In genomic region chr5:155953335-155953734, GRCh38 we compare ENCODE assay signal across 28 cellular contexts.
A peak's percentile ranks its signal among the peaks of the same experiment; 100 is the strongest.
DNase-seq lines count a peak whose midpoint lies in the region; ATAC-seq, FAIRE-seq and TF ChIP-seq lines count a peak whose summit lies in the region.
"Had no signal": no experiment of that assay in that cellular context is flagged by ENCODE, and none has a peak within 500 bp of the region (broad histone marks: within the 10 kb centered on the region; RNA-seq: fewer than 3 reads in every experiment).

No MANE protein-coding gene starts in this region.

- H3K4me2 ChIP-seq in GM23248 (ENCODE audit: unreplicated experiment) (no peak overlapping the region), GM12878 (ENCODE audit: control insufficient read depth, insufficient read depth) (no peak overlapping the region), neural cell (ENCODE audit: low read length) (no peak overlapping the region)

- no peak for DNase-seq in activated T-cell treated with anti-CD3 and anti-CD28 coated beads, Interleukin-2, amount 50 U/mL, for 4 hours
- no peak for DNase-seq in activated T-cell treated with anti-CD3 and anti-CD28 coated beads, Interleukin-2, amount 50 U/mL, for 24 hours
- DNase-seq in GM23248 = peak; percentile 23
- no peak for DNase-seq in GM12878 (ENCODE audit: low read depth, low spot score)
- no peak for DNase-seq in NCI-H2107 treated with DMSO at 0.1 percent for 48 hours (lab: John Stamatoyannopoulos, UW; ENCODE audit: unreplicated experiment)
- DNase-seq: ACHN; activated CD4-positive, CD25-positive, alpha-beta regulatory T cell; activated effector memory CD4-positive, alpha-beta T cell treated with Interleukin-2 at 50 U/mL for 16 hours; adrenal gland; CD4-positive, CD25-positive, alpha-beta regulatory T cell; dermis blood vessel endothelial cell; hippocampal formation; NCI-H1092; NCI-H510A; stimulated activated CD4-positive, alpha-beta T cell treated with anti-CD3 and anti-CD28 coated beads, Interleukin-15, amount 100 ng/mL, for 24 hours; T-helper 9 cell had no signal

- no peaks in the 10 kb centered on the region for H4K20me1 ChIP-seq in GM23248 (ENCODE audit: insufficient read depth)
- H4K20me1 ChIP-seq in GM12878 (ENCODE audit: control insufficient read depth, insufficient read depth) = no peaks in the 10 kb centered on the region
- no peaks in the 10 kb centered on the region for H4K20me1 ChIP-seq in neural cell (ENCODE audit: insufficient read depth)

- intact Hi-C loops in GM12878 (cut with micrococcal nuclease; ENCODE audit: unreplicated experiment) = no loop called here

- H3K36me3 Mint-ChIP-seq in activated T-cell treated with anti-CD3 and anti-CD28 coated beads, Interleukin-2, amount 50 U/mL, for 4 hours (ENCODE audit: insufficient read depth) = no peaks in the 10 kb centered on the region
- H3K36me3 Mint-ChIP-seq in activated T-cell treated with anti-CD3 and anti-CD28 coated beads, Interleukin-2, amount 50 U/mL, for 24 hours (ENCODE audit: low read depth) = no peaks in the 10 kb centered on the region
- H3K36me3 Mint-ChIP-seq: CD4-positive, CD25-positive, alpha-beta regulatory T cell had no signal

- H2AFZ ChIP-seq in GM23248 (no peak overlapping the region), GM12878 (ENCODE audit: control insufficient read depth, low read depth, low read length) (no peak overlapping the region), neural cell (ENCODE audit: low read depth, low read length) (no peak overlapping the region)

- no peak overlapping the region for H3K27ac ChIP-seq in GM23248
- H3K27ac ChIP-seq in GM12878 (ENCODE audit: control insufficient read depth, insufficient read depth) = no peak overlapping the region
- peak overlapping the region; percentile 64 for H3K27ac ChIP-seq in neural cell (ENCODE audit: low read length)
- H3K27ac ChIP-seq: adrenal gland, cardiac muscle cell, RWPE1, vagina had no signal

- H3K36me3 ChIP-seq in GM23248 (ENCODE audit: low read depth) (no peaks in the 10 kb centered on the region), GM12878 (ENCODE audit: control insufficient read depth in 2 of 2, insufficient read depth in 2 of 2, low read length in 1 of 2) (no peaks in the 10 kb centered on the region), neural cell (ENCODE audit: insufficient read depth, low read length) (no peaks in the 10 kb centered on the region)
- H3K36me3 ChIP-seq: adrenal gland, cardiac muscle cell, vagina had no signal

- H3K79me2 ChIP-seq in GM23248 (ENCODE audit: insufficient read depth) = no peaks in the 10 kb centered on the region
- no peaks in the 10 kb centered on the region for H3K79me2 ChIP-seq in GM12878 (ENCODE audit: control insufficient read depth, insufficient read depth, low read length)
- no peaks in the 10 kb centered on the region for H3K79me2 ChIP-seq in neural cell (replicated peaks; ENCODE audit: insufficient read depth, low read length)

- TF ChIP-seq POLR2A in GM12878 (IDR thresholded peaks at IDR 0.05; ENCODE audit: low read depth, low read length) = no peak

- peaks cover 5% of the 10 kb centered on the region; the same call in 1 of the 2 replicates for H3F3A ChIP-seq in GM23248 (ENCODE audit: insufficient read depth)
- H3F3A ChIP-seq in neural cell (ENCODE audit: insufficient read depth, low read length, poor library complexity, severe bottlenecking) = peaks cover 5% of the 10 kb centered on the region

- RAD21 ChIA-PET in GM12878 (lab: Charles Lee; ENCODE audit: unreplicated experiment) = no interaction called here

- no peak overlapping the region for H3K4me3 ChIP-seq in GM23248
- H3K4me3 ChIP-seq in GM12878 = no peak overlapping the region
- peak overlapping the region; percentile 25 for H3K4me3 ChIP-seq in neural cell (ENCODE audit: low read length)
- H3K4me3 ChIP-seq: adrenal gland, cardiac muscle cell, lung, vagina had no signal

- no peak overlapping the region for H3K27ac Mint-ChIP-seq in activated T-cell treated with anti-CD3 and anti-CD28 coated beads, Interleukin-2, amount 50 U/mL, for 24 hours
- H3K27ac Mint-ChIP-seq: CD4-positive, CD25-positive, alpha-beta regulatory T cell had no signal

- SMC1A ChIA-PET in GM12878 (lab: Charles Lee; ENCODE audit: uncharacterized antibody, unreplicated experiment) = interaction anchor here (1.3 kb wide), 1 partner anchor 32 kb away, joined by 3 read pairs; no protein-coding TSS in a partner anchor

- no peak for TF ChIP-seq CTCF in GM12878 (IDR thresholded peaks at IDR 0.05 in 2 of 3, conservative IDR thresholded peaks at IDR 0.05 in 1 of 3; ENCODE audit: control insufficient read depth in 2 of 3, extremely low read depth in 1 of 3, insufficient read depth in 1 of 3, low read depth in 3 of 3, low read length in 3 of 3)
- no peak for TF ChIP-seq CTCF in neural cell (IDR thresholded peaks at IDR 0.05; ENCODE audit: poor library complexity, severe bottlenecking)

- H3K27me3 ChIP-seq in GM23248 (replicated peaks; ENCODE audit: insufficient read depth) (no peaks in the 10 kb centered on the region), GM12878 (replicated peaks in 1 of 2; ENCODE audit: control insufficient read depth in 2 of 2, insufficient read depth in 2 of 2, low read length in 1 of 2) (peaks cover 0 to 3% of the 10 kb centered on the region in 2 experiments; a peak in 2 of 4 replicates), neural cell (ENCODE audit: insufficient read depth, low read depth, low read length) (no peaks in the 10 kb centered on the region)
- H3K27me3 ChIP-seq: adrenal gland, cardiac muscle cell, vagina had no signal

- H3K9me3 ChIP-seq in GM23248 (ENCODE audit: low read depth) (no peaks in the 10 kb centered on the region), GM12878 (replicated peaks; ENCODE audit: control insufficient read depth, insufficient read depth, low read length) (no peaks in the 10 kb centered on the region), neural cell (ENCODE audit: low read length) (no peaks in the 10 kb centered on the region)
- H3K9me3 ChIP-seq: adrenal gland, vagina had no signal

- peaks cover 2% of the 10 kb centered on the region for H3K27me3 Mint-ChIP-seq in activated T-cell treated with anti-CD3 and anti-CD28 coated beads, Interleukin-2, amount 50 U/mL, for 4 hours (ENCODE audit: low read depth)
- H3K27me3 Mint-ChIP-seq in activated T-cell treated with anti-CD3 and anti-CD28 coated beads, Interleukin-2, amount 50 U/mL, for 24 hours = peaks cover 25% of the 10 kb centered on the region
- H3K27me3 Mint-ChIP-seq: CD4-positive, CD25-positive, alpha-beta regulatory T cell had no signal

- TF ChIP-seq RAD21 in GM12878 (IDR thresholded peaks at IDR 0.05; ENCODE audit: insufficient read depth, low read depth, low read length) (no peak), neural cell (conservative IDR thresholded peaks at IDR 0.05) (no peak)

- CTCF ChIA-PET in GM12878 (lab: Yijun Ruan, JAX) = interaction anchor here (1.2 to 1.3 kb wide), 2 partner anchors 9 kb away, joined by 3 to 4 read pairs; no protein-coding TSS in a partner anchor

- TF ChIP-seq EP300 in GM12878 (IDR thresholded peaks at IDR 0.05; ENCODE audit: borderline replicate concordance in 1 of 2, control insufficient read depth in 1 of 2, low read depth in 2 of 2, low read length in 2 of 2) (no peak), neural cell (conservative IDR thresholded peaks at IDR 0.05; ENCODE audit: poor library complexity, severe bottlenecking) (no peak)

- ATAC-seq in activated T-cell treated with anti-CD3 and anti-CD28 coated beads, Interleukin-2, amount 50 U/mL, for 4 hours = peak; percentile 50 to 51
- peak; percentile 42; the same call in 2 of the 3 replicates for ATAC-seq in GM12878
- ATAC-seq in GM21447 (IDR thresholded peaks at IDR 0.05; ENCODE audit: unreplicated experiment) = no peak
- ATAC-seq in GM18502 (IDR thresholded peaks at IDR 0.05; ENCODE audit: poor library complexity, unreplicated experiment) = no peak

- FAIRE-seq in GM12878 (lab: Jason Lieb, UNC) = no peak
- FAIRE-seq: endothelial cell of umbilical vein, GM12891, GM19239, H1, HTR-8/SVneo had no signal

- BruUV-seq in GM12878 (replicated peaks; lab: Mats Ljungman, UMichigan) = no TSS peak

- no peaks in the 10 kb centered on the region for H3K4me1 Mint-ChIP-seq in activated T-cell treated with anti-CD3 and anti-CD28 coated beads, Interleukin-2, amount 50 U/mL, for 4 hours (ENCODE audit: low read depth)
- peaks cover 3% of the 10 kb centered on the region for H3K4me1 Mint-ChIP-seq in activated T-cell treated with anti-CD3 and anti-CD28 coated beads, Interleukin-2, amount 50 U/mL, for 24 hours (ENCODE audit: low read depth)
- H3K4me1 Mint-ChIP-seq: CD4-positive, CD25-positive, alpha-beta regulatory T cell had no signal

- in situ Hi-C loops in GM23248 (cut with MboI) = no loop called here
- in situ Hi-C loops in GM12878 (cut with MboI) = no loop called here

- H3K9ac ChIP-seq in GM23248 = no peak overlapping the region
- no peak overlapping the region for H3K9ac ChIP-seq in GM12878 (ENCODE audit: control insufficient read depth, insufficient read depth, low read length)
- H3K9ac ChIP-seq in neural cell (ENCODE audit: low read length) = no peak overlapping the region

- POLR2A ChIA-PET in GM12878 (lab: Charles Lee) = no interaction called here

- peaks cover 10% of the 10 kb centered on the region for H3K4me1 ChIP-seq in GM23248 (ENCODE audit: insufficient read depth)
- H3K4me1 ChIP-seq in GM12878 (ENCODE audit: control insufficient read depth, insufficient read depth, low read length) = no peaks in the 10 kb centered on the region
- H3K4me1 ChIP-seq: adrenal gland, vagina had no signal

- 27 to 45% methylated on average over 1 of the region's 1 CpG for WGBS in GM23248 (ENCODE audit: low coverage in 1 of 2, low lambda C conversion rate in 2 of 2, missing lambda C conversion rate in 2 of 2), 2 experiments
- WGBS in GM12878 (ENCODE audit: insufficient coverage, insufficient replicate concordance, low lambda C conversion rate, missing lambda C conversion rate) = 0% methylated on average over 1 of the region's 1 CpG

- no peak overlapping the region for H3K4me3 Mint-ChIP-seq in activated T-cell treated with anti-CD3 and anti-CD28 coated beads, Interleukin-2, amount 50 U/mL, for 4 hours
- no peak overlapping the region for H3K4me3 Mint-ChIP-seq in activated T-cell treated with anti-CD3 and anti-CD28 coated beads, Interleukin-2, amount 50 U/mL, for 24 hours
- H3K4me3 Mint-ChIP-seq: CD4-positive, CD25-positive, alpha-beta regulatory T cell had no signal

- no peaks in the 10 kb centered on the region for H3K9me3 Mint-ChIP-seq in activated T-cell treated with anti-CD3 and anti-CD28 coated beads, Interleukin-2, amount 50 U/mL, for 4 hours
- no peaks in the 10 kb centered on the region for H3K9me3 Mint-ChIP-seq in activated T-cell treated with anti-CD3 and anti-CD28 coated beads, Interleukin-2, amount 50 U/mL, for 24 hours

- H3K9me2 ChIP-seq in GM23248 (ENCODE audit: insufficient read depth) (no peaks in the 10 kb centered on the region), neural cell (ENCODE audit: insufficient read depth, low read length) (no peaks in the 10 kb centered on the region)

TF ChIP-seq in GM12878, 131 proteins besides CTCF, POLR2A, EP300 and RAD21 (continues in another document):
- no peak for TF ChIP-seq SUPT20H (IDR thresholded peaks at IDR 0.05; ENCODE audit: borderline replicate concordance, control insufficient read depth, low read depth, low read length)

TF ChIP-seq in neural cell, 6 proteins besides CTCF, POLR2A, EP300 and RAD21 (continues in another document):
- TF ChIP-seq POLR2AphosphoS5 (IDR thresholded peaks at IDR 0.05) = no peak
- TF ChIP-seq EZH2 (IDR thresholded peaks at IDR 0.05; ENCODE audit: borderline replicate concordance, insufficient read depth, low read length, poor library complexity, severe bottlenecking) = no peak

Comparison
In these comparisons a context has a peak if more than half of its experiments do, and no peak if none do; other contexts are left out.
1. ATAC-seq: peak in activated T-cell treated with anti-CD3 and anti-CD28 coated beads, Interleukin-2, amount 50 U/mL, for 4 hours (2 of 2) and GM12878 (single experiment); none in GM21447 (single experiment) and GM18502 (single experiment).